ENCODE assay signal across 28 cellular contexts in genomic region chr12:67726868-67727267, GRCh38.
"Had no signal": no experiment of that assay in that cellular context is flagged by ENCODE, and none has a peak within 500 bp of the region (broad histone marks: within the 10 kb centered on the region; RNA-seq: fewer than 3 reads in every experiment).

No MANE protein-coding gene starts in this region.

- H3K4me1 Mint-ChIP-seq: immature natural killer cell; naive B cell; natural killer cell; stimulated activated memory B cell treated with anti-CD40 and anti-IgM and Interleukin-4, amounts not matched to agents 10 μg/mL and 1 μg/mL and 100 μg/mL, for 72 hours; stimulated activated naive CD8-positive, alpha-beta T cell treated with anti-CD3 and anti-CD28 coated beads, Interleukin-15, amount 100 ng/mL, for 72 hours had no signal

- H3K4me3 Mint-ChIP-seq: immature natural killer cell; mesothelial cell of epicardium; naive B cell; natural killer cell; nephron progenitor cell; stimulated activated memory B cell treated with anti-CD40 and anti-IgM and Interleukin-4, amounts not matched to agents 10 μg/mL and 1 μg/mL and 100 μg/mL, for 72 hours; stimulated activated naive CD8-positive, alpha-beta T cell treated with anti-CD3 and anti-CD28 coated beads, Interleukin-15, amount 100 ng/mL, for 72 hours; type B pancreatic cell had no signal

- H3K4me3 ChIP-seq: lower lobe of right lung, ovary, right atrium auricular region, right lobe of liver, smooth muscle cell, tibial nerve, uterus had no signal

- H3K36me3 ChIP-seq: lower lobe of right lung, ovary, right atrium auricular region, right lobe of liver, tibial nerve, uterus had no signal

- H3K9me3 ChIP-seq: lower lobe of right lung, ovary, right atrium auricular region, right lobe of liver, tibial nerve, uterus had no signal

- ATAC-seq: left cardiac atrium; left lobe of liver; left ventricle myocardium superior; lower lobe of right lung; natural killer cell; right lobe of liver; stimulated activated memory B cell treated with anti-CD40 and anti-IgM and Interleukin-4, amounts not matched to agents 10 μg/mL and 1 μg/mL and 100 μg/mL, for 72 hours; stimulated activated naive CD8-positive, alpha-beta T cell treated with anti-CD3 and anti-CD28 coated beads, Interleukin-15, amount 100 ng/mL, for 72 hours had no signal

- H3K4me1 ChIP-seq: lower lobe of right lung, right lobe of liver, tibial nerve, uterus had no signal

- H3K36me3 Mint-ChIP-seq: immature natural killer cell; mesothelial cell of epicardium; natural killer cell; stimulated activated memory B cell treated with anti-CD40 and anti-IgM and Interleukin-4, amounts not matched to agents 10 μg/mL and 1 μg/mL and 100 μg/mL, for 72 hours; type B pancreatic cell had no signal

- H3K27me3 Mint-ChIP-seq: progenitor cell of endocrine pancreas; stimulated activated naive CD8-positive, alpha-beta T cell treated with anti-CD3 and anti-CD28 coated beads, Interleukin-15, amount 100 ng/mL, for 72 hours; type B pancreatic cell had no signal

- H3K27me3 ChIP-seq: ovary, right atrium auricular region, right lobe of liver, tibial nerve, uterus had no signal

- H3K9me3 Mint-ChIP-seq: immature natural killer cell; naive B cell; natural killer cell; stimulated activated memory B cell treated with anti-CD40 and anti-IgM and Interleukin-4, amounts not matched to agents 10 μg/mL and 1 μg/mL and 100 μg/mL, for 72 hours; stimulated activated naive CD8-positive, alpha-beta T cell treated with anti-CD3 and anti-CD28 coated beads, Interleukin-15, amount 100 ng/mL, for 72 hours; type B pancreatic cell had no signal

- H3K27ac ChIP-seq: lower lobe of right lung, ovary, right lobe of liver, tibial nerve, uterus had no signal

- FAIRE-seq: islet of Langerhans had no signal

- DNase-seq: hypothalamus; immature natural killer cell; kidney glomerular epithelial cell; left cardiac atrium; left ventricle myocardium superior; lower lobe of right lung; naive B cell; natural killer cell; nephron progenitor cell; ovary; right lobe of liver; stimulated activated CD4-positive, alpha-beta T cell treated with anti-CD3 and anti-CD28 coated beads, Interleukin-1b, Interleukin-23, amount 100 ng/mL, for 48 hours; stimulated activated CD4-positive, alpha-beta T cell treated with anti-CD3 and anti-CD28 coated beads, Interleukin-2, amount 100 ng/mL, for 48 hours; stimulated activated CD4-positive, alpha-beta T cell treated with anti-CD3 and anti-CD28 coated beads, Interleukin-4, amount 100 ng/mL, for 4 hours; stimulated activated CD8-positive, alpha-beta memory T cell treated with anti-CD3 and anti-CD28 coated beads, Interleukin-4, amount 100 ng/mL, for 48 hours; stimulated activated naive CD4-positive, alpha-beta T cell treated with Interleukin-2 at 50 U/mL for 16 hours; stimulated activated naive CD8-positive, alpha-beta T cell treated with anti-CD3 and anti-CD28 coated beads, Interleukin-15, amount 100 ng/mL, for 72 hours; substantia nigra; uterus had no signal
